8 cellular contexts compared by ENCODE assay signal in genomic region chr2:42101641-42102605, GRCh38. TPM values are rescaled to one million over a fixed set of nuclear protein-coding genes. Genes with fewer than 3 reads are reported as not detected.
DNase-seq lines count a peak whose midpoint lies in the region; ATAC-seq and TF ChIP-seq lines count a peak whose summit lies in the region.

No MANE protein-coding gene starts in this region.

- H3K36me3 ChIP-seq in RWPE2 (ENCODE audit: low read depth) (no peaks in the 10 kb centered on the region), adrenal gland (replicated peaks in 1 of 2) (no peaks in the 10 kb centered on the region), spleen (no peaks in the 10 kb centered on the region)

- peak; percentile 24 for TF ChIP-seq POLR2A in GM15510 (IDR thresholded peaks at IDR 0.05; ENCODE audit: borderline replicate concordance, extremely low read depth, insufficient read length)
- no peak for TF ChIP-seq POLR2A in adrenal gland (IDR thresholded peaks at IDR 0.05)
- TF ChIP-seq POLR2A in spleen (IDR thresholded peaks at IDR 0.05) = no peak

- H3K4me3 ChIP-seq in RWPE2 (ENCODE audit: severe bottlenecking) (no peak overlapping the region), adrenal gland (peak overlapping the region in 1 of 4 donors; percentile 54), iPS-11a (ENCODE audit: low read depth, low read length) (peak overlapping the region; percentile 31), spleen (peak overlapping the region in 7 of 8 donors; percentile 32 to 67 (median 39))

- ATAC-seq in HG02840 (IDR thresholded peaks at IDR 0.05; ENCODE audit: low FRiP score, unreplicated experiment) = peak; percentile 58
- ATAC-seq in RWPE2 (ENCODE audit: low read depth) = peak; percentile 29; the same call in 2 of the 3 replicates

- intact Hi-C loops in adrenal gland (cut with DNase I) = loop anchor here in 1 of 2 donors (10.0 kb wide), 1 partner anchor 73 kb away; no protein-coding TSS in a partner anchor
- intact Hi-C loops in spleen (cut with DNase I; ENCODE audit: low total_unique reads) = loop anchor here (10.0 kb wide), 1 partner anchor 73 kb away; no protein-coding TSS in a partner anchor

- no peak for DNase-seq in RWPE2 (ENCODE audit: low spot score)
- peak; percentile 51 to 77 (median 59) for DNase-seq in adrenal gland
- peak; percentile 96 for DNase-seq in spleen
- no peak for DNase-seq in amniotic stem cell (lab: John Stamatoyannopoulos, UW)
- no peak for DNase-seq in NCI-H2171 (lab: John Stamatoyannopoulos, UW)

- TF ChIP-seq CTCF in RWPE2 (IDR thresholded peaks at IDR 0.05; ENCODE audit: poor library complexity, severe bottlenecking) = no peak
- no peak for TF ChIP-seq CTCF in adrenal gland (IDR thresholded peaks at IDR 0.05)
- no peak for TF ChIP-seq CTCF in spleen (IDR thresholded peaks at IDR 0.05 in 8 of 11, conservative IDR thresholded peaks at IDR 0.05 in 3 of 11)

- WGBS in adrenal gland, 4 donors = 28 to 31% (median 29%) methylated on average over 35 to 55 of the region's 55 CpGs
- WGBS in spleen, 5 donors = 7 to 13% (median 10%) methylated on average over 24 to 55 of the region's 55 CpGs

- no peaks in the 10 kb centered on the region for H3K27me3 ChIP-seq in RWPE2 (ENCODE audit: insufficient read depth, poor library complexity, severe bottlenecking)
- H3K27me3 ChIP-seq in adrenal gland = no peaks in the 10 kb centered on the region
- no peaks in the 10 kb centered on the region for H3K27me3 ChIP-seq in spleen (replicated peaks in 1 of 7)

- H3K4me1 ChIP-seq in RWPE2 (ENCODE audit: insufficient read depth, poor library complexity, severe bottlenecking) (no peaks in the 10 kb centered on the region), adrenal gland (replicated peaks in 1 of 2) (peaks cover 19 to 38% of the 10 kb centered on the region in 2 donors), spleen (peaks cover 83 to 100% (median 99%) of the 10 kb centered on the region in 6 donors)

- no peaks in the 10 kb centered on the region for H3K9me3 ChIP-seq in RWPE2 (ENCODE audit: severe bottlenecking)
- H3K9me3 ChIP-seq in adrenal gland (replicated peaks in 1 of 3) = no peaks in the 10 kb centered on the region
- H3K9me3 ChIP-seq in spleen = peaks cover 0 to 8% (median 1%) of the 10 kb centered on the region in 8 donors

- H3K27ac ChIP-seq in RWPE2 (ENCODE audit: poor library complexity, severe bottlenecking) = no peak overlapping the region
- peak overlapping the region in 4 of 5 donors; percentile 59 to 90 (median 76) for H3K27ac ChIP-seq in adrenal gland
- H3K27ac ChIP-seq in spleen = peak overlapping the region; percentile 86 to 98 (median 96)

RNA-seq across cellular contexts. Expression of gene PKDCC, which starts 54.1 kb away (rescaled TPM):
- total RNA-seq in adrenal gland = 10 to 100 TPM; 29.7 to 74.7 (median 46.9) TPM
- polyA plus RNA-seq in adrenal gland = 100 to 1,000 TPM in 1 of 3 donors, 10 to 100 TPM in 2; 47.5 to 170 (median 90.4) TPM
- 10 to 100 TPM; 41.0 to 81.9 (median 51.7) TPM for total RNA-seq in spleen
- 10 to 100 TPM; 19.8 to 44.0 (median 31.8) TPM for polyA plus RNA-seq in spleen

Comparison
In these comparisons a context has a peak if more than half of its experiments do, and no peak if none do; other contexts are left out.
1. DNase-seq: peak in adrenal gland (7 of 7) and spleen (single experiment); none in RWPE2 (single experiment), amniotic stem cell (single experiment) and NCI-H2171 (single experiment).